In the genomic region with DNA sequence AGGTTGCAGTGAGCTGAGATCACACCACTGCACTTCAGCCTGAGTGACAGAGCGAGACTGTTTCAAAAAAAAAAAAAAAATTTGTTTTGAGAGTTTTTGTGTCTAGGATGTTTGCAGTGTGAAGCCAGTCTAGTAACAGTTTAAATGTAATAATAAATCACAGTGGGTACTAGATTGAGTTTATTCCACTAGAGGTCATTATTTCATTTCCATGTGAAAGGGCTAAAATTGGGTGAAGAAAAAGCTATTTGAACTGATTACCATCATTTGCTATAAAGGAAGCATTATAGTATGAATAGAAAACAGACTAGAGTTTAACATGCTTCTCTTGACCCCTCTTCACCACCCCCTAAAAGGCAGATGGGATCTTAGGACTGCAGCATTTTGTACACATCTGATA, we compare ENCODE assay signal across 23 cellular contexts. TPM values are rescaled to one million over a fixed set of nuclear protein-coding genes. Genes with fewer than 3 reads are reported as not detected.
DNase-seq lines count a peak whose midpoint lies in the region; ATAC-seq, FAIRE-seq and TF ChIP-seq lines count a peak whose summit lies in the region.
"Had no signal": no experiment of that assay in that cellular context is flagged by ENCODE, and none has a peak within 500 bp of the region (broad histone marks: within the 10 kb centered on the region; RNA-seq: fewer than 3 reads in every experiment).

No MANE protein-coding gene starts in this region.

- CTCF ChIA-PET in A673 (lab: Charles Lee) (no interaction called here), HepG2 (lab: Yijun Ruan, JAX; ENCODE audit: low intra/inter-chr PET ratio, low total read pairs) (no interaction called here)

- H3K9me3 ChIP-seq in A673 (ENCODE audit: low read depth, low read length, poor library complexity, severe bottlenecking) (no peaks in the 10 kb centered on the region), HepG2 (ENCODE audit: low read length) (no peaks in the 10 kb centered on the region), BE2C (no peaks in the 10 kb centered on the region)

- no peak for TF ChIP-seq RAD21 in HepG2 (CRISPR knock-in tag; IDR thresholded peaks at IDR 0.05)

- in situ Hi-C loops in HepG2 (cut with HindIII; ENCODE audit: extremely low pct_ligation_motif_present, low pct_unique_long_range_greater_than_20kb) = no loop called here

- WGBS in HepG2 (ENCODE audit: low lambda C conversion rate) = 95% methylated on average over 1 of the region's 1 CpG

- H3K27me3 ChIP-seq in A673 (replicated peaks; ENCODE audit: insufficient read depth, low read depth, low read length, poor library complexity) (no peaks in the 10 kb centered on the region), HepG2 (ENCODE audit: control insufficient read depth in 1 of 2, insufficient read depth in 2 of 2, low read length in 2 of 2) (no peaks in the 10 kb centered on the region), BE2C (no peaks in the 10 kb centered on the region)

- BruUV-seq in A673 (replicated peaks; lab: Mats Ljungman, UMichigan) (no TSS peak), HepG2 (replicated peaks; lab: Mats Ljungman, UMichigan) (no TSS peak)

- H3K4me3 ChIP-seq in A673 (ENCODE audit: low read depth, low read length, poor library complexity, severe bottlenecking) (no peak overlapping the region), HepG2 (replicated peaks in 1 of 3; ENCODE audit: insufficient read depth in 1 of 3, low read depth in 2 of 3, low read length in 3 of 3) (no peak overlapping the region), BE2C (ENCODE audit: low read depth, low read length) (no peak overlapping the region), foreskin fibroblast (ENCODE audit: low read depth in 1 of 2, low read length in 2 of 2) (no peak overlapping the region)

- TF ChIP-seq CTCF in A673 (conservative IDR thresholded peaks at IDR 0.05; ENCODE audit: low read depth, low read length) = peak; percentile 18; the same call in 1 of the 2 replicates
- TF ChIP-seq CTCF in brain (conservative IDR thresholded peaks at IDR 0.05) = peak; percentile 15 to 25
- TF ChIP-seq CTCF in HepG2 (CRISPR knock-in tag; IDR thresholded peaks at IDR 0.05) = no peak
- no peak for TF ChIP-seq CTCF in BE2C (IDR thresholded peaks at IDR 0.05; ENCODE audit: low read depth, low read length)
- TF ChIP-seq CTCF in foreskin fibroblast (IDR thresholded peaks at IDR 0.05; ENCODE audit: low read depth, low read length) = no peak

- no peak for ATAC-seq in HepG2
- ATAC-seq: activated CD8-positive, alpha-beta T cell treated with anti-CD3 and anti-CD28 coated beads, Interleukin-2, amount 10 ng/mL, durations not matched to agents 7 days and 5 days; right cardiac atrium; WTC11 had no signal

- no peaks in the 10 kb centered on the region for H3K27me3 Mint-ChIP-seq in brain

- H3K79me2 ChIP-seq in HepG2 (ENCODE audit: insufficient read depth, low read length) = no peaks in the 10 kb centered on the region

- peaks cover 77% of the 10 kb centered on the region for H3K36me3 Mint-ChIP-seq in brain

- no peaks in the 10 kb centered on the region for H4K20me1 ChIP-seq in HepG2 (ENCODE audit: insufficient read depth, low read length)

- no peak for TF ChIP-seq EP300 in HepG2 (IDR thresholded peaks at IDR 0.05; ENCODE audit: low read depth in 2 of 2, low read length in 2 of 2)
- no peak for TF ChIP-seq EP300 in HepG2 (CRISPR knock-in tag; IDR thresholded peaks at IDR 0.05; ENCODE audit: borderline replicate concordance)

- H3K4me3 Mint-ChIP-seq in brain = no peak overlapping the region
- H3K4me3 Mint-ChIP-seq: activated CD8-positive, alpha-beta T cell treated with anti-CD3 and anti-CD28 coated beads, Interleukin-2, amount 10 ng/mL, durations not matched to agents 7 days and 5 days; activated T-helper 1 cell treated with anti-CD3 and anti-CD28 coated beads, Interleukin-12 subunit alpha, Interleukin-12 subunit beta, Interleukin-2, Interleukin-4 antibody, amounts not matched to agents 30 ng/mL and 10 ng/mL and 1 ng/mL, durations not matched to agents 14 hours and 24 hours and 36 hours; H9; nephron progenitor cell; WTC11 had no signal

- H3K4me2 ChIP-seq in HepG2 (ENCODE audit: low read depth, low read length) = no peak overlapping the region

- no peak overlapping the region for H3K27ac ChIP-seq in A673 (ENCODE audit: low read depth, low read length, poor library complexity, severe bottlenecking)
- H3K27ac ChIP-seq in HepG2 (ENCODE audit: extremely low read length, insufficient read depth, low read length) = no peak overlapping the region

- FAIRE-seq in HepG2 (lab: Jason Lieb, UNC) = no peak
- FAIRE-seq: HTR-8/SVneo had no signal

- peaks cover 65% of the 10 kb centered on the region for H3K36me3 ChIP-seq in A673 (ENCODE audit: insufficient read depth, low read length, poor library complexity, severe bottlenecking)
- H3K36me3 ChIP-seq in HepG2 (replicated peaks in 1 of 2; ENCODE audit: control insufficient read depth in 1 of 2, insufficient read depth in 2 of 2, low read length in 2 of 2) = peaks cover 7 to 36% of the 10 kb centered on the region in 2 experiments; a peak in 4 of 5 replicates
- peaks cover 18% of the 10 kb centered on the region for H3K36me3 ChIP-seq in BE2C

- POLR2A ChIA-PET in A673 (lab: Charles Lee; ENCODE audit: low non-redundant PET) (interaction anchor here (0.6 kb wide), 1 partner anchor 13 kb away, joined by 5 read pairs; no protein-coding TSS in a partner anchor), HepG2 (lab: Yijun Ruan, JAX) (no interaction called here)

- H3K4me1 ChIP-seq in A673 (ENCODE audit: insufficient read depth, low read length, poor library complexity, severe bottlenecking) (no peaks in the 10 kb centered on the region), HepG2 (ENCODE audit: insufficient read depth, low read length) (peaks cover 6% of the 10 kb centered on the region), BE2C (no peaks in the 10 kb centered on the region)

- TF ChIP-seq POLR2A in HepG2 (IDR thresholded peaks at IDR 0.05; ENCODE audit: insufficient read depth in 1 of 2, low read depth in 2 of 2, low read length in 2 of 2) = no peak

- intact Hi-C loops in A673 (cut with micrococcal nuclease; ENCODE audit: unreplicated experiment) = no loop called here
- intact Hi-C loops in HepG2 (cut with micrococcal nuclease; ENCODE audit: unreplicated experiment) = no loop called here

- H2AFZ ChIP-seq in HepG2 (ENCODE audit: low read length) = no peak overlapping the region

- H3K9ac ChIP-seq in HepG2 (ENCODE audit: insufficient read depth, low read depth, low read length) = no peak overlapping the region

- no peaks in the 10 kb centered on the region for H3K4me1 Mint-ChIP-seq in brain
- H3K4me1 Mint-ChIP-seq: H9, nephron progenitor cell, WTC11 had no signal

- no peak overlapping the region for H3K27ac Mint-ChIP-seq in brain
- H3K27ac Mint-ChIP-seq: activated CD8-positive, alpha-beta T cell treated with anti-CD3 and anti-CD28 coated beads, Interleukin-2, amount 10 ng/mL, durations not matched to agents 7 days and 5 days; activated T-helper 1 cell treated with anti-CD3 and anti-CD28 coated beads, Interleukin-12 subunit alpha, Interleukin-12 subunit beta, Interleukin-2, Interleukin-4 antibody, amounts not matched to agents 30 ng/mL and 10 ng/mL and 1 ng/mL, durations not matched to agents 14 hours and 24 hours and 36 hours; H9 had no signal

- no peaks in the 10 kb centered on the region for H3K9me3 Mint-ChIP-seq in brain
- H3K9me3 Mint-ChIP-seq: activated T-helper 1 cell treated with anti-CD3 and anti-CD28 coated beads, Interleukin-12 subunit alpha, Interleukin-12 subunit beta, Interleukin-2, Interleukin-4 antibody, amounts not matched to agents 30 ng/mL and 10 ng/mL and 1 ng/mL, durations not matched to agents 14 hours and 24 hours and 36 hours; H9; nephron progenitor cell; WTC11 had no signal

- DNase-seq in A673 (ENCODE audit: low spot score) (no peak), HT-29 (ENCODE audit: low spot score) (peak; percentile 7), HepG2 (ENCODE audit: low spot score) (no peak), BE2C (no peak), NCI-H1436 treated with DMSO at 0.1 percent for 48 hours (lab: John Stamatoyannopoulos, UW) (no peak), foreskin fibroblast (no peak)
- DNase-seq in stimulated activated CD4-positive, alpha-beta T cell treated with anti-CD3 and anti-CD28 coated beads, Interleukin-2, amount 100 ng/mL, for 48 hours = no peak
- DNase-seq: activated CD8-positive, alpha-beta T cell treated with anti-CD3 and anti-CD28 coated beads, Interleukin-2, amount 10 ng/mL, durations not matched to agents 7 days and 5 days; cerebellar nuclear complex; H9; mesendoderm; MM.1S; NCI-H2081 treated with DMSO at 0.1 percent for 48 hours; NCI-H748 treated with DMSO at 0.1 percent for 48 hours; nephron progenitor cell; right cardiac atrium; RPMI8226; stimulated activated CD4-positive, alpha-beta T cell treated with anti-CD3 and anti-CD28 coated beads, Interleukin-1b, Interleukin-23, amount 100 ng/mL, for 48 hours; substantia nigra had no signal

RNA-seq across cellular contexts. Expression of gene SNRPD1, which starts 20.3 kb away (rescaled TPM):
- total RNA-seq in A673 (2021) (164 and 167 TPM in 2 replicates), HepG2 (2016; rRNA removed; fragmentation: Illumina TruSeq; extraction: Trizol) (275 and 478 TPM in 2 replicates)
- total RNA-seq in HT-29 (2014; rRNA removed; shearing (Covaris generic)) = 23.4 and 26.3 TPM in 2 replicates
- polyA plus RNA-seq in brain (ENCODE audit: insufficient read depth, low read depth, low replicate concordance) (120 TPM), HepG2 (2011; rRNA removed) (17.4 and 22.7 TPM in 2 replicates)
- total RNA-seq in HepG2 (2016; cell fraction: cytosol; rRNA removed; fragmentation: Illumina TruSeq; extraction: Trizol; ENCODE audit: low read depth) = 75.0 and 77.2 TPM in 2 replicates
- total RNA-seq in HepG2 (2016; cell fraction: insoluble cytoplasmic fraction; rRNA removed; fragmentation: Illumina TruSeq; extraction: Trizol) = 293 and 452 TPM in 2 replicates
- total RNA-seq in HepG2 (2016; cell fraction: membrane; rRNA removed; fragmentation: Illumina TruSeq; extraction: Trizol) = 98.7 and 110 TPM in 2 replicates
- 70.8 and 90.9 TPM in 2 replicates for total RNA-seq in HepG2 (2016; cell fraction: nucleus; rRNA removed; fragmentation: Illumina TruSeq; extraction: Trizol)
- polyA plus RNA-seq in HepG2 (2011; cell fraction: cytosol; rRNA removed) = 24.5 and 28.2 TPM in 2 replicates
- 3.1 and 5.0 TPM in 2 replicates for polyA plus RNA-seq in HepG2 (2011; cell fraction: nucleus; rRNA removed)
- 41.5 and 106 TPM in 2 replicates for polyA plus RNA-seq in HepG2 (2012)
- polyA plus RNA-seq in HepG2 (2016; cell fraction: cytosol; fragmentation: Illumina TruSeq; extraction: Trizol; ENCODE audit: low read depth) = 98.5 and 112 TPM in 2 replicates
- polyA plus RNA-seq in HepG2 (2016; cell fraction: insoluble cytoplasmic fraction; fragmentation: Illumina TruSeq; extraction: Trizol; ENCODE audit: low read depth) = 533 and 571 TPM in 2 replicates
- polyA plus RNA-seq in HepG2 (2016; cell fraction: membrane; fragmentation: Illumina TruSeq; extraction: Trizol; ENCODE audit: low read depth) = 113 and 128 TPM in 2 replicates
- polyA plus RNA-seq in HepG2 (2016; cell fraction: nucleus; fragmentation: Illumina TruSeq; extraction: Trizol; ENCODE audit: insufficient read depth, low read depth) = 170 and 177 TPM in 2 replicates
- 6.0 and 34.0 TPM in 2 replicates for polyA minus RNA-seq in HepG2 (2011; rRNA and poly(A)+ RNA removed; ENCODE audit: low replicate concordance)
- polyA minus RNA-seq in HepG2 (2011; cell fraction: cytosol; rRNA and poly(A)+ RNA removed) = 23.1 and 40.4 TPM in 2 replicates
- polyA minus RNA-seq in HepG2 (2011; cell fraction: nucleus; rRNA and poly(A)+ RNA removed) = 22.6 and 28.1 TPM in 2 replicates
- polyA plus RNA-seq in BE2C (2012; ENCODE audit: insufficient read depth, insufficient read length, low read depth) = 148 TPM

RNA-seq across cellular contexts. Expression of gene ESCO1, which starts 31.9 kb away (rescaled TPM):
- total RNA-seq in A673 (2021) (14.9 and 16.5 TPM in 2 replicates), HepG2 (2016; rRNA removed; fragmentation: Illumina TruSeq; extraction: Trizol) (19.4 and 32.7 TPM in 2 replicates)
- 3.3 and 4.2 TPM in 2 replicates for total RNA-seq in HT-29 (2014; rRNA removed; shearing (Covaris generic))
- polyA plus RNA-seq in brain (ENCODE audit: insufficient read depth, low read depth, low replicate concordance) (2.2 TPM), HepG2 (2011; rRNA removed) (5.4 and 6.3 TPM in 2 replicates)
- 5.1 and 5.8 TPM in 2 replicates for total RNA-seq in HepG2 (2016; cell fraction: cytosol; rRNA removed; fragmentation: Illumina TruSeq; extraction: Trizol; ENCODE audit: low read depth)
- 20.1 and 30.7 TPM in 2 replicates for total RNA-seq in HepG2 (2016; cell fraction: insoluble cytoplasmic fraction; rRNA removed; fragmentation: Illumina TruSeq; extraction: Trizol)
- total RNA-seq in HepG2 (2016; cell fraction: membrane; rRNA removed; fragmentation: Illumina TruSeq; extraction: Trizol) = 13.5 and 14.0 TPM in 2 replicates
- total RNA-seq in HepG2 (2016; cell fraction: nucleus; rRNA removed; fragmentation: Illumina TruSeq; extraction: Trizol) = 24.5 and 30.1 TPM in 2 replicates
- 2.4 and 4.2 TPM in 2 replicates for polyA plus RNA-seq in HepG2 (2011; cell fraction: cytosol; rRNA removed)
- polyA plus RNA-seq in HepG2 (2011; cell fraction: nucleus; rRNA removed) = 8.2 and 9.6 TPM in 2 replicates
- 12.9 and 13.6 TPM in 2 replicates for polyA plus RNA-seq in HepG2 (2012)
- 2.2 TPM in 2 replicates for polyA plus RNA-seq in HepG2 (2016; cell fraction: cytosol; fragmentation: Illumina TruSeq; extraction: Trizol; ENCODE audit: low read depth)
- polyA plus RNA-seq in HepG2 (2016; cell fraction: insoluble cytoplasmic fraction; fragmentation: Illumina TruSeq; extraction: Trizol; ENCODE audit: low read depth) = 23.5 and 26.2 TPM in 2 replicates
- 7.4 and 8.2 TPM in 2 replicates for polyA plus RNA-seq in HepG2 (2016; cell fraction: membrane; fragmentation: Illumina TruSeq; extraction: Trizol; ENCODE audit: low read depth)
- polyA plus RNA-seq in HepG2 (2016; cell fraction: nucleus; fragmentation: Illumina TruSeq; extraction: Trizol; ENCODE audit: insufficient read depth, low read depth) = 16.0 and 17.8 TPM in 2 replicates
- 3.5 and 4.2 TPM in 2 replicates for polyA minus RNA-seq in HepG2 (2011; rRNA and poly(A)+ RNA removed; ENCODE audit: low replicate concordance)
- 8.3 and 8.9 TPM in 2 replicates for polyA minus RNA-seq in HepG2 (2011; cell fraction: cytosol; rRNA and poly(A)+ RNA removed)
- 30.8 and 32.6 TPM in 2 replicates for polyA minus RNA-seq in HepG2 (2011; cell fraction: nucleus; rRNA and poly(A)+ RNA removed)
- polyA plus RNA-seq in BE2C (2012; ENCODE audit: insufficient read depth, insufficient read length, low read depth) = 5.4 TPM

Comparison
In these comparisons a context has a peak if more than half of its experiments do, and no peak if none do; other contexts are left out.
1. CTCF ChIP-seq: peak in A673 (single experiment) and brain (2 of 2); none in HepG2 (single experiment), BE2C (single experiment) and foreskin fibroblast (single experiment).